ENCODE assay signal across 1 cellular context in the genomic region with DNA sequence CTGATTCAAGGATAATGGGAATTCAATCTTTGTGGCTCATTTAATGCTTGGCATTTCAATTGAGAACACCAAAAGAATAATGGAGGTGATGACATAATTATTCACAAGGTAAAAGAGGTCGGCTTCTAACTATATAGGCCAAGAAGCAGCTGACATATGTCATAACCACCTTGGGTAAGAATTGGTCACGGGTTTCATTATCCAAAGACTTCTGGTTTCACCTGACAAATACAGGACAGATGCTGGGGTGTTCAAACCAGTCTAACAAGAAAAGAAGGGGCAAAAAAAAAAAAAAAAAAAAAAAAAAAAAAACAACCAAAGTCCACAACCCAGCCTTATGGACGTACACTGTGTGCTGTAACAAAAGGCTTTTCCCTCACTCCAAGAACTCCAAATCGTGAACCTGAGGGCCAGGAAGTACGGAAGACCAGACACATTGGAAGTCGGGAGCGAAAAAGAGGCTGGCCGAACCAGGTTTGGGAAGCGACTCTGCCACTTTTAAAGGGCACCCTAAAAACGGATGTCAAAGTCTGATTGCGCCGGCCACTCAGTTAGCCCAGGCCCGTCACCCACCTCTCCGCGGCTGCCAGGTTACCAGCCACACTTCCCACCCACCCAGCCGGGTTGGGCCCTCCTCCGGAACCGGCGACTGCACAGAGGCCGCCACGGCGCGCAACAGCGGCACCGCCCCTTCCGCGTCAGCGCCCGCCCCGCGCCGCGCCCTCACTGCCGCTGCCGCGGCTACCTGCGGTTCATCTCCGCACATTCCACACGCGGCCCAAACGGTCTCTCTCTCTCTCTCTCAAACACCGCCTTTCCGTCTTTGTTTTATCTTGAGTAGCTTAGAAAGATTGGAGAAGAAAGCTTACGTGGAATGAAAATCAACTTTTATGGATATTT.
TF ChIP-seq lines count a peak whose summit lies in the region.

Gene HARBI1, minus strand, starts transcription at position 677 of the 900 bp plus-strand sequence. CDS start 990 bp downstream, outside the sequence.

TF ChIP-seq in HepG2, 621 proteins besides CTCF, POLR2A, EP300 and RAD21 (continued from another document and continues in another):
- TF ChIP-seq, protein P1, sequence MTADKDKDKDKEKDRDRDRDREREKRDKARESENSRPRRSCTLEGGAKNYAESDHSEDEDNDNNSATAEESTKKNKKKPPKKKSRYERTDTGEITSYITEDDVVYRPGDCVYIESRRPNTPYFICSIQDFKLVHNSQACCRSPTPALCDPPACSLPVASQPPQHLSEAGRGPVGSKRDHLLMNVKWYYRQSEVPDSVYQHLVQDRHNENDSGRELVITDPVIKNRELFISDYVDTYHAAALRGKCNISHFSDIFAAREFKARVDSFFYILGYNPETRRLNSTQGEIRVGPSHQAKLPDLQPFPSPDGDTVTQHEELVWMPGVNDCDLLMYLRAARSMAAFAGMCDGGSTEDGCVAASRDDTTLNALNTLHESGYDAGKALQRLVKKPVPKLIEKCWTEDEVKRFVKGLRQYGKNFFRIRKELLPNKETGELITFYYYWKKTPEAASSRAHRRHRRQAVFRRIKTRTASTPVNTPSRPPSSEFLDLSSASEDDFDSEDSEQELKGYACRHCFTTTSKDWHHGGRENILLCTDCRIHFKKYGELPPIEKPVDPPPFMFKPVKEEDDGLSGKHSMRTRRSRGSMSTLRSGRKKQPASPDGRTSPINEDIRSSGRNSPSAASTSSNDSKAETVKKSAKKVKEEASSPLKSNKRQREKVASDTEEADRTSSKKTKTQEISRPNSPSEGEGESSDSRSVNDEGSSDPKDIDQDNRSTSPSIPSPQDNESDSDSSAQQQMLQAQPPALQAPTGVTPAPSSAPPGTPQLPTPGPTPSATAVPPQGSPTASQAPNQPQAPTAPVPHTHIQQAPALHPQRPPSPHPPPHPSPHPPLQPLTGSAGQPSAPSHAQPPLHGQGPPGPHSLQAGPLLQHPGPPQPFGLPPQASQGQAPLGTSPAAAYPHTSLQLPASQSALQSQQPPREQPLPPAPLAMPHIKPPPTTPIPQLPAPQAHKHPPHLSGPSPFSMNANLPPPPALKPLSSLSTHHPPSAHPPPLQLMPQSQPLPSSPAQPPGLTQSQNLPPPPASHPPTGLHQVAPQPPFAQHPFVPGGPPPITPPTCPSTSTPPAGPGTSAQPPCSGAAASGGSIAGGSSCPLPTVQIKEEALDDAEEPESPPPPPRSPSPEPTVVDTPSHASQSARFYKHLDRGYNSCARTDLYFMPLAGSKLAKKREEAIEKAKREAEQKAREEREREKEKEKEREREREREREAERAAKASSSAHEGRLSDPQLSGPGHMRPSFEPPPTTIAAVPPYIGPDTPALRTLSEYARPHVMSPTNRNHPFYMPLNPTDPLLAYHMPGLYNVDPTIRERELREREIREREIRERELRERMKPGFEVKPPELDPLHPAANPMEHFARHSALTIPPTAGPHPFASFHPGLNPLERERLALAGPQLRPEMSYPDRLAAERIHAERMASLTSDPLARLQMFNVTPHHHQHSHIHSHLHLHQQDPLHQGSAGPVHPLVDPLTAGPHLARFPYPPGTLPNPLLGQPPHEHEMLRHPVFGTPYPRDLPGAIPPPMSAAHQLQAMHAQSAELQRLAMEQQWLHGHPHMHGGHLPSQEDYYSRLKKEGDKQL (CRISPR knock-in tag; IDR thresholded peaks at IDR 0.05; ENCODE audit: low read depth) = no peak
- TF ChIP-seq ZNF563 (CRISPR knock-in tag; IDR thresholded peaks at IDR 0.05) = no peak
- TF ChIP-seq, protein P2, sequence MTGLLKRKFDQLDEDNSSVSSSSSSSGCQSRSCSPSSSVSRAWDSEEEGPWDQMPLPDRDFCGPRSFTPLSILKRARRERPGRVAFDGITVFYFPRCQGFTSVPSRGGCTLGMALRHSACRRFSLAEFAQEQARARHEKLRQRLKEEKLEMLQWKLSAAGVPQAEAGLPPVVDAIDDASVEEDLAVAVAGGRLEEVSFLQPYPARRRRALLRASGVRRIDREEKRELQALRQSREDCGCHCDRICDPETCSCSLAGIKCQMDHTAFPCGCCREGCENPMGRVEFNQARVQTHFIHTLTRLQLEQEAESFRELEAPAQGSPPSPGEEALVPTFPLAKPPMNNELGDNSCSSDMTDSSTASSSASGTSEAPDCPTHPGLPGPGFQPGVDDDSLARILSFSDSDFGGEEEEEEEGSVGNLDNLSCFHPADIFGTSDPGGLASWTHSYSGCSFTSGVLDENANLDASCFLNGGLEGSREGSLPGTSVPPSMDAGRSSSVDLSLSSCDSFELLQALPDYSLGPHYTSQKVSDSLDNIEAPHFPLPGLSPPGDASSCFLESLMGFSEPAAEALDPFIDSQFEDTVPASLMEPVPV (CRISPR knock-in tag; IDR thresholded peaks at IDR 0.05) = no peak
- TF ChIP-seq ZNF672 (CRISPR knock-in tag; IDR thresholded peaks at IDR 0.05) = no peak
- 0 out of 2 replicates have a peak, but pooled peaks have one; percentile 70 for TF ChIP-seq ZBTB38 (CRISPR knock-in tag; IDR thresholded peaks at IDR 0.05)
- TF ChIP-seq CREM (IDR thresholded peaks at IDR 0.05) = peak; percentile 65; the same call in 1 of the 2 replicates
- no peak for TF ChIP-seq CREM (CRISPR knock-in tag; IDR thresholded peaks at IDR 0.05)
- peak; percentile 77 for TF ChIP-seq SP2 (CRISPR knock-in tag; IDR thresholded peaks at IDR 0.05)
- TF ChIP-seq PAX8 (CRISPR knock-in tag; IDR thresholded peaks at IDR 0.05; ENCODE audit: borderline replicate concordance) = no peak
- no peak for TF ChIP-seq ZKSCAN8 (CRISPR knock-in tag; IDR thresholded peaks at IDR 0.05; ENCODE audit: borderline replicate concordance)
- no peak; the same call in 1 of the 2 replicates for TF ChIP-seq PAXIP1 (CRISPR knock-in tag; conservative IDR thresholded peaks at IDR 0.05)
- TF ChIP-seq ZNF549 (CRISPR knock-in tag; IDR thresholded peaks at IDR 0.05) = no peak
- TF ChIP-seq ZMYM2 (CRISPR knock-in tag; IDR thresholded peaks at IDR 0.05) = no peak
- peak; percentile 33 for TF ChIP-seq NFYB (CRISPR knock-in tag; IDR thresholded peaks at IDR 0.05)
- no peak for TF ChIP-seq HOXA5 (CRISPR knock-in tag; IDR thresholded peaks at IDR 0.05)
- TF ChIP-seq ZNF891 (CRISPR knock-in tag; IDR thresholded peaks at IDR 0.05) = no peak
- TF ChIP-seq SAFB2 (CRISPR knock-in tag; IDR thresholded peaks at IDR 0.05; ENCODE audit: borderline replicate concordance, low read depth) = peak; percentile 73; the same call in 1 of the 2 replicates
- TF ChIP-seq TCF7L2 (IDR thresholded peaks at IDR 0.05; ENCODE audit: low read depth, low read length) = no peak
- TF ChIP-seq PHF20 (CRISPR knock-in tag; IDR thresholded peaks at IDR 0.05) = peak; percentile 86
- no peak for TF ChIP-seq ZNF468 (CRISPR knock-in tag; IDR thresholded peaks at IDR 0.05)
- TF ChIP-seq ZNF670 (CRISPR knock-in tag; IDR thresholded peaks at IDR 0.05; ENCODE audit: borderline replicate concordance) = no peak
- TF ChIP-seq PHB2 (IDR thresholded peaks at IDR 0.05; ENCODE audit: partially characterized antibody) = no peak
- peak; percentile 80 for TF ChIP-seq WIZ (CRISPR knock-in tag; IDR thresholded peaks at IDR 0.05)
- 0 out of 2 replicates have a peak, but pooled peaks have one; percentile 22 for TF ChIP-seq SALL2 (CRISPR knock-in tag; IDR thresholded peaks at IDR 0.05)
- 0 out of 2 replicates have a peak, but pooled peaks have one; percentile 25 for TF ChIP-seq ZNF234 (CRISPR knock-in tag; conservative IDR thresholded peaks at IDR 0.05)
- peak; percentile 67; the same call in 1 of the 2 replicates for TF ChIP-seq ZNF501 (CRISPR knock-in tag; IDR thresholded peaks at IDR 0.05)
- no peak for TF ChIP-seq TSC22D2 (CRISPR knock-in tag; IDR thresholded peaks at IDR 0.05; ENCODE audit: borderline replicate concordance)
- TF ChIP-seq DNMT3B (CRISPR knock-in tag; conservative IDR thresholded peaks at IDR 0.05) = no peak
- TF ChIP-seq KMT2B (CRISPR knock-in tag; IDR thresholded peaks at IDR 0.05) = peak; percentile 90
- TF ChIP-seq CEBPG (CRISPR knock-in tag; IDR thresholded peaks at IDR 0.05) = no peak
- TF ChIP-seq ZNF337 (CRISPR knock-in tag; IDR thresholded peaks at IDR 0.05; ENCODE audit: borderline replicate concordance, low read depth) = no peak
- no peak for TF ChIP-seq ZKSCAN5 (CRISPR knock-in tag; IDR thresholded peaks at IDR 0.05)
- TF ChIP-seq NAIF1 (CRISPR knock-in tag; IDR thresholded peaks at IDR 0.05; ENCODE audit: borderline replicate concordance) = no peak
- TF ChIP-seq ZC3H4 (CRISPR knock-in tag; IDR thresholded peaks at IDR 0.05; ENCODE audit: borderline replicate concordance) = no peak
- no peak for TF ChIP-seq ATF7 (IDR thresholded peaks at IDR 0.05)
- TF ChIP-seq ATF7 (CRISPR knock-in tag; IDR thresholded peaks at IDR 0.05) = no peak
- peak; percentile 71 for TF ChIP-seq HDAC1 (CRISPR knock-in tag; IDR thresholded peaks at IDR 0.05)
- no peak for TF ChIP-seq ZNF749 (CRISPR knock-in tag; IDR thresholded peaks at IDR 0.05; ENCODE audit: borderline replicate concordance)
- no peak for TF ChIP-seq KLF15 (CRISPR knock-in tag; IDR thresholded peaks at IDR 0.05; ENCODE audit: borderline replicate concordance)
- TF ChIP-seq, protein P3, sequence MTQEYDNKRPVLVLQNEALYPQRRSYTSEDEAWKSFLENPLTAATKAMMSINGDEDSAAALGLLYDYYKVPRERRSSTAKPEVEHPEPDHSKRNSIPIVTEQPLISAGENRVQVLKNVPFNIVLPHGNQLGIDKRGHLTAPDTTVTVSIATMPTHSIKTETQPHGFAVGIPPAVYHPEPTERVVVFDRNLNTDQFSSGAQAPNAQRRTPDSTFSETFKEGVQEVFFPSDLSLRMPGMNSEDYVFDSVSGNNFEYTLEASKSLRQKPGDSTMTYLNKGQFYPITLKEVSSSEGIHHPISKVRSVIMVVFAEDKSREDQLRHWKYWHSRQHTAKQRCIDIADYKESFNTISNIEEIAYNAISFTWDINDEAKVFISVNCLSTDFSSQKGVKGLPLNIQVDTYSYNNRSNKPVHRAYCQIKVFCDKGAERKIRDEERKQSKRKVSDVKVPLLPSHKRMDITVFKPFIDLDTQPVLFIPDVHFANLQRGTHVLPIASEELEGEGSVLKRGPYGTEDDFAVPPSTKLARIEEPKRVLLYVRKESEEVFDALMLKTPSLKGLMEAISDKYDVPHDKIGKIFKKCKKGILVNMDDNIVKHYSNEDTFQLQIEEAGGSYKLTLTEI (CRISPR knock-in tag; conservative IDR thresholded peaks at IDR 0.05) = no peak
- 0 out of 2 replicates have a peak, but pooled peaks have one; percentile 41 for TF ChIP-seq POGK (CRISPR knock-in tag; conservative IDR thresholded peaks at IDR 0.05)
- TF ChIP-seq MYPOP (CRISPR knock-in tag; IDR thresholded peaks at IDR 0.05) = 0 out of 2 replicates have a peak, but pooled peaks have one; percentile 32
- TF ChIP-seq KAT7 (CRISPR knock-in tag; IDR thresholded peaks at IDR 0.05; ENCODE audit: borderline replicate concordance) = no peak; the same call in 1 of the 2 replicates
- TF ChIP-seq ZNF691 (CRISPR knock-in tag; IDR thresholded peaks at IDR 0.05; ENCODE audit: borderline replicate concordance, low read depth) = no peak
- 0 out of 2 replicates have a peak, but pooled peaks have one; percentile 38 for TF ChIP-seq HCFC1 (IDR thresholded peaks at IDR 0.05; ENCODE audit: low read depth, low read length)
- 0 out of 2 replicates have a peak, but pooled peaks have one; percentile 20 for TF ChIP-seq ZNF431 (CRISPR knock-in tag; IDR thresholded peaks at IDR 0.05; ENCODE audit: borderline replicate concordance, low read depth)
- no peak for TF ChIP-seq SNRNP70 (IDR thresholded peaks at IDR 0.05; ENCODE audit: low read depth, low read length)
